In genomic region chr17:12523244-12523643, GRCh38 we compare ENCODE assay signal across 18 cellular contexts.
A peak's percentile ranks its signal among the peaks of the same experiment; 100 is the strongest.
DNase-seq lines count a peak whose midpoint lies in the region; ATAC-seq and TF ChIP-seq lines count a peak whose summit lies in the region.
"Had no signal": no experiment of that assay in that cellular context is flagged by ENCODE, and none has a peak within 500 bp of the region (broad histone marks: within the 10 kb centered on the region; RNA-seq: fewer than 3 reads in every experiment).

No MANE protein-coding gene starts in this region.

- H2AFZ ChIP-seq in neural progenitor cell (replicated peaks) (peak overlapping the region; percentile 27), smooth muscle cell (ENCODE audit: low read depth) (no peak overlapping the region)

- DNase-seq in cardiac muscle cell (ENCODE audit: low read depth in 1 of 2, low spot score in 1 of 2): no peak
- DNase-seq in right cardiac atrium: no peak
- DNase-seq in epithelial cell of esophagus (ENCODE audit: low read depth): peak; percentile 1
- no peak for DNase-seq in neural progenitor cell (ENCODE audit: low spot score)
- no peak for DNase-seq in smooth muscle cell (lab: John Stamatoyannopoulos, UW; ENCODE audit: unreplicated experiment)
- DNase-seq in Kasumi-1 (lab: John Stamatoyannopoulos, UW): no peak
- no peak for DNase-seq in natural killer cell
- no peak for DNase-seq in HuH-7 (ENCODE audit: low spot score)
- DNase-seq: BE2C; CD4-positive, alpha-beta T cell; DMS53; MV-4-11; NCI-H1436; NCI-H2081 treated with DMSO at 0.1 percent for 48 hours; NCI-H510A had no signal

- no peaks in the 10 kb centered on the region for H3K36me3 ChIP-seq in cardiac muscle cell
- no peaks in the 10 kb centered on the region for H3K36me3 ChIP-seq in neural progenitor cell
- H3K36me3 ChIP-seq in smooth muscle cell (ENCODE audit: low read depth): no peaks in the 10 kb centered on the region
- H3K36me3 ChIP-seq: BE2C had no signal

- ATAC-seq in right cardiac atrium (no peak), natural killer cell (no peak)
- ATAC-seq: Panc1, Right ventricle myocardium inferior had no signal

- H3K27ac ChIP-seq in cardiac muscle cell: peak overlapping the region; percentile 20
- no peak overlapping the region for H3K27ac ChIP-seq in right cardiac atrium (ENCODE audit: low read length)
- no peak overlapping the region for H3K27ac ChIP-seq in neural progenitor cell
- H3K27ac ChIP-seq in smooth muscle cell (ENCODE audit: low read depth): peak overlapping the region; percentile 91
- H3K27ac ChIP-seq: 22Rv1 had no signal

- H3K36me3 Mint-ChIP-seq in neural progenitor cell (no peaks in the 10 kb centered on the region), natural killer cell (no peaks in the 10 kb centered on the region)

- H3K4me1 ChIP-seq in cardiac muscle cell (ENCODE audit: low read depth): peaks cover 21% of the 10 kb centered on the region
- H3K4me1 ChIP-seq in right cardiac atrium (ENCODE audit: control insufficient read depth, insufficient read depth, low read length): no peaks in the 10 kb centered on the region
- no peaks in the 10 kb centered on the region for H3K4me1 ChIP-seq in neural progenitor cell
- H3K4me1 ChIP-seq in smooth muscle cell (ENCODE audit: low read depth): peaks cover 16% of the 10 kb centered on the region
- H3K4me1 ChIP-seq: BE2C had no signal

- 78% methylated on average over 5 of the region's 5 CpGs for WGBS in right cardiac atrium
- 44% methylated on average over 5 of the region's 5 CpGs for WGBS in smooth muscle cell (ENCODE audit: low lambda C conversion rate)

- H3K9me3 Mint-ChIP-seq in neural progenitor cell (no peaks in the 10 kb centered on the region), natural killer cell (peaks cover 4% of the 10 kb centered on the region in 2 donors)

- H3F3A ChIP-seq in neural progenitor cell (ENCODE audit: low read depth) (no peaks in the 10 kb centered on the region), smooth muscle cell (ENCODE audit: low read depth) (peaks cover 13% of the 10 kb centered on the region)

- no peaks in the 10 kb centered on the region for H3K27me3 ChIP-seq in cardiac muscle cell
- H3K27me3 ChIP-seq in right cardiac atrium (ENCODE audit: control insufficient read depth, insufficient read depth): no peaks in the 10 kb centered on the region
- H3K27me3 ChIP-seq in neural progenitor cell: no peaks in the 10 kb centered on the region
- no peaks in the 10 kb centered on the region for H3K27me3 ChIP-seq in smooth muscle cell (ENCODE audit: low read depth)
- H3K27me3 ChIP-seq: BE2C had no signal

- H3K4me3 ChIP-seq in cardiac muscle cell (no peak overlapping the region), right cardiac atrium (ENCODE audit: low read length) (no peak overlapping the region), epithelial cell of esophagus (ENCODE audit: low read length) (no peak overlapping the region), neural progenitor cell (no peak overlapping the region), smooth muscle cell (no peak overlapping the region)

- H3K4me1 Mint-ChIP-seq in neural progenitor cell (peaks cover 10% of the 10 kb centered on the region), natural killer cell (no peaks in the 10 kb centered on the region)

- H4K20me1 ChIP-seq in neural progenitor cell (ENCODE audit: low read depth) (no peaks in the 10 kb centered on the region), smooth muscle cell (ENCODE audit: low read depth) (no peaks in the 10 kb centered on the region)

- H3K4me2 ChIP-seq in neural progenitor cell (no peak overlapping the region), smooth muscle cell (peak overlapping the region; percentile 68)

- no peak overlapping the region for H3K4me3 Mint-ChIP-seq in neural progenitor cell
- no peak overlapping the region for H3K4me3 Mint-ChIP-seq in natural killer cell
- H3K4me3 Mint-ChIP-seq: CD4-positive, alpha-beta T cell had no signal

- H3K27ac Mint-ChIP-seq in neural progenitor cell: peak overlapping the region; percentile 19
- H3K27ac Mint-ChIP-seq in natural killer cell: no peak overlapping the region
- H3K27ac Mint-ChIP-seq: CD4-positive, alpha-beta T cell had no signal

- H3K27me3 Mint-ChIP-seq in neural progenitor cell (ENCODE audit: insufficient read depth, low read depth) (peaks cover 3% of the 10 kb centered on the region), natural killer cell (ENCODE audit: low read depth in 2 of 2) (no peaks in the 10 kb centered on the region)
- H3K27me3 Mint-ChIP-seq: CD4-positive, alpha-beta T cell had no signal

- no peaks in the 10 kb centered on the region for H3K9me3 ChIP-seq in cardiac muscle cell (ENCODE audit: low read depth)
- no peaks in the 10 kb centered on the region for H3K9me3 ChIP-seq in right cardiac atrium (ENCODE audit: control insufficient read depth, low read length)
- H3K9me3 ChIP-seq in neural progenitor cell (ENCODE audit: low read depth): no peaks in the 10 kb centered on the region
- no peaks in the 10 kb centered on the region for H3K9me3 ChIP-seq in smooth muscle cell (replicated peaks; ENCODE audit: low read depth)
- H3K9me3 ChIP-seq: BE2C had no signal

- TF ChIP-seq CTCF in cardiac muscle cell (IDR thresholded peaks at IDR 0.05; ENCODE audit: low read depth, low read length) (no peak), epithelial cell of esophagus (IDR thresholded peaks at IDR 0.05; ENCODE audit: insufficient read depth, low read depth, low read length, missing control alignments) (no peak), neural progenitor cell (IDR thresholded peaks at IDR 0.05) (no peak), smooth muscle cell (IDR thresholded peaks at IDR 0.05; ENCODE audit: borderline replicate concordance, insufficient read depth, poor library complexity, severe bottlenecking) (no peak), natural killer cell (IDR thresholded peaks at IDR 0.05) (no peak)

- H3K9ac ChIP-seq in neural progenitor cell: no peak overlapping the region
- H3K9ac ChIP-seq in smooth muscle cell (ENCODE audit: low read depth): no peak overlapping the region

- intact Hi-C loops in right cardiac atrium (cut with DNase I): no loop called here
- intact Hi-C loops in natural killer cell (cut with micrococcal nuclease): no loop called here

- H3K79me2 ChIP-seq in neural progenitor cell (ENCODE audit: low read depth) (no peaks in the 10 kb centered on the region), smooth muscle cell (ENCODE audit: low read depth) (no peaks in the 10 kb centered on the region)

Comparison
In these comparisons a context has a peak if more than half of its experiments do, and no peak if none do; other contexts are left out.
1. H3K27ac ChIP-seq: peak in cardiac muscle cell (single experiment) and smooth muscle cell (single experiment); none in right cardiac atrium (single experiment) and neural progenitor cell (single experiment).